Comparison of ENCODE assay signal across 11 cellular contexts in genomic region chr17:75338335-75338734, GRCh38. TPM values are rescaled to one million over a fixed set of nuclear protein-coding genes. Genes with fewer than 3 reads are reported as not detected.
DNase-seq lines count a peak whose midpoint lies in the region; ATAC-seq and TF ChIP-seq lines count a peak whose summit lies in the region.
"Had no signal": no experiment of that assay in that cellular context is flagged by ENCODE, and none has a peak within 500 bp of the region (broad histone marks: within the 10 kb centered on the region; RNA-seq: fewer than 3 reads in every experiment).

No MANE protein-coding gene starts in this region.

- ATAC-seq in sciatic nerve: peak; percentile 48
- no peak for ATAC-seq in lower lobe of right lung

- H3K27me3 Mint-ChIP-seq in activated naive CD8-positive, alpha-beta T cell treated with anti-CD3 and anti-CD28 coated beads for 36 hours: no peaks in the 10 kb centered on the region

- DNase-seq in NOMO-1 (lab: John Stamatoyannopoulos, UW; ENCODE audit: unreplicated experiment in 2 of 2): peak; percentile 36 to 58
- no peak for DNase-seq in NOMO-1 treated with dmso at 0.1 percent for 144 hours (lab: John Stamatoyannopoulos, UW; ENCODE audit: unreplicated experiment)
- DNase-seq in activated naive CD8-positive, alpha-beta T cell treated with anti-CD3 and anti-CD28 coated beads for 36 hours: no peak
- DNase-seq in sciatic nerve (ENCODE audit: low spot score): no peak
- DNase-seq in GM19238 (ENCODE audit: insufficient read length, low spot score): no peak
- no peak for DNase-seq in lower lobe of right lung
- no peak for DNase-seq in DMS153 (lab: John Stamatoyannopoulos, UW)
- DNase-seq: activated CD8-positive, alpha-beta memory T cell treated with anti-CD3 and anti-CD28 coated beads, Interleukin-2, amount 50 U/mL, for 48 hours; HCEC 1CT had no signal

- no peaks in the 10 kb centered on the region for H3K36me3 ChIP-seq in KOPT-K1 (ENCODE audit: insufficient read depth, low read length)
- no peaks in the 10 kb centered on the region for H3K36me3 ChIP-seq in lower lobe of right lung

- no peaks in the 10 kb centered on the region for H3K27me3 ChIP-seq in lower lobe of right lung (ENCODE audit: low read depth)

- peak overlapping the region; percentile 87 for H3K27ac Mint-ChIP-seq in activated naive CD8-positive, alpha-beta T cell treated with anti-CD3 and anti-CD28 coated beads for 36 hours

- H3K36me3 Mint-ChIP-seq in activated naive CD8-positive, alpha-beta T cell treated with anti-CD3 and anti-CD28 coated beads for 36 hours: peaks cover 13% of the 10 kb centered on the region

- no peak for TF ChIP-seq CTCF in lower lobe of right lung (IDR thresholded peaks at IDR 0.05)

- H3K4me1 ChIP-seq in lower lobe of right lung: peaks cover 44% of the 10 kb centered on the region

- peak overlapping the region; percentile 62 for H3K4me3 Mint-ChIP-seq in activated naive CD8-positive, alpha-beta T cell treated with anti-CD3 and anti-CD28 coated beads for 36 hours

- peaks cover 2% of the 10 kb centered on the region for H3K9me3 Mint-ChIP-seq in activated naive CD8-positive, alpha-beta T cell treated with anti-CD3 and anti-CD28 coated beads for 36 hours

- no peak overlapping the region for H3K4me3 ChIP-seq in lower lobe of right lung

- H3K9me3 ChIP-seq in KOPT-K1 (ENCODE audit: insufficient read depth, low read length, poor library complexity, severe bottlenecking): no peaks in the 10 kb centered on the region
- no peaks in the 10 kb centered on the region for H3K9me3 ChIP-seq in lower lobe of right lung

- peak overlapping the region; percentile 92 for H3K27ac ChIP-seq in KOPT-K1 (ENCODE audit: low read depth, low read length, poor library complexity, severe bottlenecking)
- H3K27ac ChIP-seq in lower lobe of right lung: no peak overlapping the region
- H3K27ac ChIP-seq: 22Rv1 had no signal

- H3K4me1 Mint-ChIP-seq in activated naive CD8-positive, alpha-beta T cell treated with anti-CD3 and anti-CD28 coated beads for 36 hours: peaks cover 70% of the 10 kb centered on the region

- intact Hi-C loops in sciatic nerve (cut with DNase I): no loop called here
- intact Hi-C loops in lower lobe of right lung (cut with DNase I): no loop called here

RNA-seq across cellular contexts. Expression of gene SLC25A19, which starts 49.1 kb away (rescaled TPM):
- total RNA-seq in activated naive CD8-positive, alpha-beta T cell treated with anti-CD3 and anti-CD28 coated beads for 36 hours: 100 to 1,000 TPM; 103 to 107 TPM
- total RNA-seq in sciatic nerve: 22.5 TPM
- 41.5 TPM for total RNA-seq in lower lobe of right lung

Comparison
In these comparisons a context has a peak if more than half of its experiments do, and no peak if none do; other contexts are left out.
1. DNase-seq: peak in NOMO-1 (2 of 2); none in NOMO-1 treated with dmso at 0.1 percent for 144 hours (single experiment), activated naive CD8-positive, alpha-beta T cell treated with anti-CD3 and anti-CD28 coated beads for 36 hours (single experiment), sciatic nerve (single experiment), GM19238 (single experiment), lower lobe of right lung (single experiment) and DMS153 (single experiment).